Comparison of ENCODE assay signal across 9 cellular contexts in the genomic region with DNA sequence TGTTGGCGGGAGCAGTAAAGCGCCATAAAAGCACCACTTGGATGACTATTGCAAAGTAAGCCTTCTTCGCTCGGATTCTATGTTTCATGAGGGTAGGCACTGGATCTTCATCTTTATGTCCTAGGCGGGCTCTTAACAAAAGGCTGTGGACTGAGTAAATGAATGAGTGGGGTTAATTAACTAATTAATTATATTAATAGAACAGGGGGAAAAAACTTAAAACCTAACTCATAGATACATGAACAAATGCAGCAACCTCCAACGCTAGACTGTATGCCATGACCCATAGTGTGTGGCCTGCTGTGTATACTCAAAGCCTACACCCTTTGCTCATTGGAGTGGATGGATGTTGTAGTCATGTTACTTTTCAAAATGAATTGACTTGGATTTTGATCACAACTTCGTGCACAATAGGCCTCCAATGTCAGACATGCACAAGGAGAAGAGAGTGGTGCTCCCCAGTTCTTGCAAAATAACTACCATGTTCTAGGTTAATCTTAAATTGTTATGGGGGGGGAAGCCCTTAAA. TPM values are rescaled to one million over a fixed set of nuclear protein-coding genes. Genes with fewer than 3 reads are reported as not detected.
A peak's percentile ranks its signal among the peaks of the same experiment; 100 is the strongest.
DNase-seq lines count a peak whose midpoint lies in the region; ATAC-seq and TF ChIP-seq lines count a peak whose summit lies in the region.
"Had no signal": no experiment of that assay in that cellular context is flagged by ENCODE, and none has a peak within 500 bp of the region (broad histone marks: within the 10 kb centered on the region; RNA-seq: fewer than 3 reads in every experiment).

No MANE protein-coding gene starts in this region.

- no peak overlapping the region for H3K9ac ChIP-seq in neural progenitor cell

- TF ChIP-seq CTCF in HL-60 (IDR thresholded peaks at IDR 0.05; ENCODE audit: insufficient read depth, low read length) (no peak), neural progenitor cell (IDR thresholded peaks at IDR 0.05) (no peak)

- peaks cover 25% of the 10 kb centered on the region for H3F3A ChIP-seq in neural progenitor cell (ENCODE audit: low read depth)

- H3K27me3 ChIP-seq in CD4-positive, alpha-beta memory T cell (ENCODE audit: insufficient read depth, low read length): no peaks in the 10 kb centered on the region
- H3K27me3 ChIP-seq in HL-60 (ENCODE audit: insufficient read depth, poor library complexity, severe bottlenecking) (no peaks in the 10 kb centered on the region), neural progenitor cell (peaks cover 98% of the 10 kb centered on the region)

- H3K4me3 Mint-ChIP-seq in CD4-positive, alpha-beta memory T cell: peak overlapping the region; percentile 59 to 78 (median 73)
- H3K4me3 Mint-ChIP-seq in central memory CD8-positive, alpha-beta T cell: peak overlapping the region; percentile 90
- H3K4me3 Mint-ChIP-seq in neural progenitor cell: peak overlapping the region; percentile 70

- CTCF ChIA-PET in CD4-positive, alpha-beta memory T cell (lab: Charles Lee; ENCODE audit: partially characterized antibody): interaction anchor here (0.7 to 6.9 kb wide), 9 partner anchors 9 to 174 kb away, joined by 3 to 135 read pairs (median 4); no protein-coding TSS in a partner anchor

- H3K79me2 ChIP-seq in neural progenitor cell (ENCODE audit: low read depth): no peaks in the 10 kb centered on the region

- intact Hi-C loops in CD4-positive, alpha-beta memory T cell (cut with micrococcal nuclease): loop anchor here (5.0 to 10.0 kb wide), 5 partner anchors 190 to 682 kb away; a partner anchor contains a TSS
- intact Hi-C loops in left cardiac atrium (cut with DNase I): no loop called here

- peak overlapping the region; percentile 46 for H2AFZ ChIP-seq in neural progenitor cell (replicated peaks)

- peaks cover 41% of the 10 kb centered on the region for H4K20me1 ChIP-seq in neural progenitor cell (ENCODE audit: low read depth)

- H3K27ac ChIP-seq in CD4-positive, alpha-beta memory T cell (ENCODE audit: low read depth, low read length): peak overlapping the region; percentile 35
- H3K27ac ChIP-seq in HL-60 (replicated peaks) (peak overlapping the region; percentile 99), neural progenitor cell (no peak overlapping the region)

- no peaks in the 10 kb centered on the region for H3K27me3 Mint-ChIP-seq in CD4-positive, alpha-beta memory T cell
- H3K27me3 Mint-ChIP-seq in central memory CD8-positive, alpha-beta T cell: no peaks in the 10 kb centered on the region
- H3K27me3 Mint-ChIP-seq in neural progenitor cell (ENCODE audit: insufficient read depth, low read depth): peaks cover 62% of the 10 kb centered on the region

- peaks cover 24% of the 10 kb centered on the region for H3K4me1 ChIP-seq in CD4-positive, alpha-beta memory T cell (ENCODE audit: insufficient read depth, low read length)
- peaks cover 39% of the 10 kb centered on the region for H3K4me1 ChIP-seq in neural progenitor cell

- H3K4me2 ChIP-seq in neural progenitor cell: peak overlapping the region; percentile 94

- no peaks in the 10 kb centered on the region for H3K36me3 ChIP-seq in CD4-positive, alpha-beta memory T cell (ENCODE audit: insufficient read depth, low read length)
- H3K36me3 ChIP-seq in neural progenitor cell: no peaks in the 10 kb centered on the region

- no peak for ATAC-seq in central memory CD8-positive, alpha-beta T cell (replicated peaks; ENCODE audit: extremely low read depth, poor library complexity, severe bottlenecking)
- ATAC-seq in GM21737 (IDR thresholded peaks at IDR 0.05; ENCODE audit: unreplicated experiment) (no peak), left cardiac atrium (no peak)
- ATAC-seq in activated CD4-positive, CD25-positive, alpha-beta regulatory T cell treated with anti-CD3 and anti-CD28 coated beads, Interleukin-2, amount 50 U/mL, for 24 hours: no peak

- H3K36me3 Mint-ChIP-seq in CD4-positive, alpha-beta memory T cell: peaks cover 0 to 28% of the 10 kb centered on the region in 2 donors
- peaks cover 28% of the 10 kb centered on the region for H3K36me3 Mint-ChIP-seq in central memory CD8-positive, alpha-beta T cell (ENCODE audit: insufficient read depth)
- no peaks in the 10 kb centered on the region for H3K36me3 Mint-ChIP-seq in neural progenitor cell

- no peaks in the 10 kb centered on the region for H3K9me3 Mint-ChIP-seq in CD4-positive, alpha-beta memory T cell
- H3K9me3 Mint-ChIP-seq in central memory CD8-positive, alpha-beta T cell: no peaks in the 10 kb centered on the region
- no peaks in the 10 kb centered on the region for H3K9me3 Mint-ChIP-seq in neural progenitor cell

- H3K9me3 ChIP-seq in CD4-positive, alpha-beta memory T cell (ENCODE audit: control insufficient read depth in 1 of 2, low read length in 2 of 2): no peaks in the 10 kb centered on the region
- no peaks in the 10 kb centered on the region for H3K9me3 ChIP-seq in neural progenitor cell (ENCODE audit: low read depth)

- H3K27ac Mint-ChIP-seq in CD4-positive, alpha-beta memory T cell: peak overlapping the region in 6 of 7 donors; percentile 37 to 91 (median 62)
- H3K27ac Mint-ChIP-seq in central memory CD8-positive, alpha-beta T cell (ENCODE audit: low read depth): peak overlapping the region; percentile 77
- H3K27ac Mint-ChIP-seq in neural progenitor cell: no peak overlapping the region

- POLR2A ChIA-PET in CD4-positive, alpha-beta memory T cell (lab: Charles Lee; ENCODE audit: partially characterized antibody): interaction anchor here (1.2 to 6.8 kb wide), 12 partner anchors 8 to 174 kb away, joined by 4 to 154 read pairs (median 14); no protein-coding TSS in a partner anchor

- TF ChIP-seq POLR2A in erythroblast (IDR thresholded peaks at IDR 0.05; ENCODE audit: low read length): no peak

- peaks cover 17 to 68% (median 26%) of the 10 kb centered on the region in 4 donors for H3K4me1 Mint-ChIP-seq in CD4-positive, alpha-beta memory T cell
- H3K4me1 Mint-ChIP-seq in central memory CD8-positive, alpha-beta T cell: peaks cover 24% of the 10 kb centered on the region
- peaks cover 22% of the 10 kb centered on the region for H3K4me1 Mint-ChIP-seq in neural progenitor cell

- DNase-seq in CD4-positive, alpha-beta memory T cell: no peak
- DNase-seq in HL-60 (ENCODE audit: low read depth in 1 of 2, low spot score in 1 of 2) (no peak), neural progenitor cell (ENCODE audit: low spot score) (no peak), erythroblast (lab: John Stamatoyannopoulos, UW) (no peak), left cardiac atrium (no peak)
- DNase-seq in central memory CD8-positive, alpha-beta T cell (ENCODE audit: low spot score in 2 of 2): no peak
- DNase-seq: NCI-H524 treated with DMSO at 0.1 percent for 48 hours had no signal

- peak overlapping the region in 1 of 2 donors; percentile 51 for H3K4me3 ChIP-seq in CD4-positive, alpha-beta memory T cell (ENCODE audit: low read length in 2 of 2)
- H3K4me3 ChIP-seq in HL-60 (replicated peaks; ENCODE audit: insufficient read depth, low read length) (peak overlapping the region; percentile 73), neural progenitor cell (peak overlapping the region; percentile 52)

RNA-seq across cellular contexts. Expression of a gene that starts 0.4 kb away (rescaled TPM):
- total RNA-seq in CD4-positive, alpha-beta memory T cell: 10 to 100 TPM; 30.6 to 33.2 TPM
- 10 to 100 TPM in 1 of 2 donors, 1 to 10 TPM in 1; 7.8 to 12.1 TPM for polyA plus RNA-seq in CD4-positive, alpha-beta memory T cell
- 0.12 TPM in 1 of 2 replicates, not detected in the other for total RNA-seq in neural progenitor cell (ENCODE audit: low replicate concordance)
- total RNA-seq in left cardiac atrium: under 1 TPM; 0.63 to 0.85 TPM

Comparison
In these comparisons a context has a peak if more than half of its experiments do, and no peak if none do; other contexts are left out.
1. RNA of a gene that starts 0.4 kb away (total RNA-seq): 30.6 to 33.2 TPM in CD4-positive, alpha-beta memory T cell; 0.63 to 0.85 TPM in left cardiac atrium and 0.12 TPM in neural progenitor cell; every median in the first group is over 10 times any median in the second.
2. Peak in every context shown above with its lines, with median percentiles within 50 percentile points of each other: H3K4me3 Mint-ChIP-seq.